Comparison of ENCODE assay signal across 8 cellular contexts in genomic region chr5:149667084-149667826, GRCh38.
DNase-seq lines count a peak whose midpoint lies in the region; ATAC-seq and TF ChIP-seq lines count a peak whose summit lies in the region.

No MANE protein-coding gene starts in this region.

- H3K18ac ChIP-seq in mesendoderm (ENCODE audit: low read length) = no peak overlapping the region

- no peak overlapping the region for H3K23ac ChIP-seq in mesendoderm (ENCODE audit: low read length)

- no peaks in the 10 kb centered on the region for H3K27me3 ChIP-seq in Peyer's patch
- H3K27me3 ChIP-seq in mesendoderm (ENCODE audit: insufficient read depth, low read length, poor library complexity) = no peaks in the 10 kb centered on the region

- H2AK5ac ChIP-seq in mesendoderm (ENCODE audit: low read length) = no peak overlapping the region

- no peak overlapping the region for H2BK15ac ChIP-seq in mesendoderm (replicated peaks; ENCODE audit: low read depth)

- H3K27ac ChIP-seq in Peyer's patch (peak overlapping the region in 3 of 4 donors; percentile 43 to 77 (median 66)), mesendoderm (ENCODE audit: low read depth, low read length) (no peak overlapping the region)

- TF ChIP-seq CTCF in Peyer's patch (IDR thresholded peaks at IDR 0.05) = peak; percentile 71 to 90 (median 85)

- no peak overlapping the region for H2BK5ac ChIP-seq in mesendoderm (ENCODE audit: low read length)

- no peak overlapping the region for H3K4me3 ChIP-seq in Peyer's patch
- no peak overlapping the region for H3K4me3 ChIP-seq in mesendoderm (ENCODE audit: low read length)

- no peaks in the 10 kb centered on the region for H3K79me1 ChIP-seq in mesendoderm (ENCODE audit: low read length)

- no CpG with 5 or more reads among the region's 7 CpGs for WGBS in mesendoderm (ENCODE audit: extremely low coverage, insufficient coverage, low lambda C conversion rate)

- H3K79me2 ChIP-seq in mesendoderm (ENCODE audit: control insufficient read depth, insufficient read depth, low read length) = no peaks in the 10 kb centered on the region

- peak; percentile 53 for ATAC-seq in GM18909 (IDR thresholded peaks at IDR 0.05; ENCODE audit: poor library complexity, unreplicated experiment)
- no peak for ATAC-seq in HG03139 (IDR thresholded peaks at IDR 0.05; ENCODE audit: unreplicated experiment)

- no peak overlapping the region for H3K9ac ChIP-seq in mesendoderm (ENCODE audit: low read length)

- DNase-seq in AG20443 (ENCODE audit: low spot score) (peak; percentile 37), Peyer's patch (peak in 1 of 3 donors; percentile 68), dermis blood vessel endothelial cell (peak; percentile 65), mesendoderm (peak; percentile 62), NCI-H187 (lab: John Stamatoyannopoulos, UW) (no peak), cortex of kidney (lab: John Stamatoyannopoulos, UW) (no peak)

- no peaks in the 10 kb centered on the region for H3K9me3 ChIP-seq in Peyer's patch

- H4K8ac ChIP-seq in mesendoderm (ENCODE audit: low read depth, low read length) = no peak overlapping the region

- TF ChIP-seq POLR2A in Peyer's patch (IDR thresholded peaks at IDR 0.05) = no peak

- H4K5ac ChIP-seq in mesendoderm (ENCODE audit: low read length) = no peak overlapping the region

- no peak overlapping the region for H3K4me2 ChIP-seq in mesendoderm (ENCODE audit: low read length)

- H3K4me1 ChIP-seq in Peyer's patch = peaks cover 0 to 14% (median 2%) of the 10 kb centered on the region in 4 donors
- no peaks in the 10 kb centered on the region for H3K4me1 ChIP-seq in mesendoderm (ENCODE audit: control insufficient read depth, low read depth, low read length)

- no peak overlapping the region for H3K56ac ChIP-seq in mesendoderm (ENCODE audit: low read length)

- H3K36me3 ChIP-seq in Peyer's patch = no peaks in the 10 kb centered on the region
- H3K36me3 ChIP-seq in mesendoderm (ENCODE audit: control insufficient read depth, insufficient read depth, low read length) = no peaks in the 10 kb centered on the region

- no peak overlapping the region for H2BK120ac ChIP-seq in mesendoderm (ENCODE audit: low read depth, low read length)

- H3K4ac ChIP-seq in mesendoderm (ENCODE audit: low read depth, low read length) = no peak overlapping the region

Comparison
In these comparisons a context has a peak if more than half of its experiments do, and no peak if none do; other contexts are left out.
1. DNase-seq: peak in AG20443 (single experiment), dermis blood vessel endothelial cell (single experiment) and mesendoderm (single experiment); none in NCI-H187 (0 of 2) and cortex of kidney (single experiment).